In the genomic region with DNA sequence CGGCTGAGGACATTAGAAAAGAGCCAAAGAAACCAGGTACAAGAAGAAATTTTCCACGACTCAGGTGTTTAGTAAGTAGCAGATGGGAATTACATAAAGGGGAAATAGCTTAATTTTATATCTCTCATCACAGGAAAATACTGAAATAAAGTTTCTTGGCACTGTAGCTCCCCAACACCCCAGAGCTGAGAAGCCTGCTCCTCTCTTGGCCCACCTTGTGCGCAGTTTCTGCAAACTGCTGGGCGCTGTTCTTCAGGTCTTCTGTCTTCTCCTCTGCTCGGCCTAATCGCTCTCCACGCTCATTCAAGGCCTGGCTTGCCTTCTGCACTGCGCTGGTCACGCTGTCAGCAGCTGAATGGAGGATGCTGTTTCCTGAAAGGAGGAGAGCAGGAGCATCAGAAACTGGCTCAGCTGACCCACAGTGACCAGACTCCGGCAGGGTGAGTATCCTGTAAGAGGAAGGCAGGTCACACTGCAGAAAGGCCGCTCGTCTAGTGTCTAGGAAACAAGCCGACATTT, we compare ENCODE assay signal across 13 cellular contexts.
"Had no signal": no experiment of that assay in that cellular context is flagged by ENCODE, and none has a peak within 500 bp of the region (broad histone marks: within the 10 kb centered on the region; RNA-seq: fewer than 3 reads in every experiment).

No MANE protein-coding gene starts in this region.

- H3K36me3 ChIP-seq: cardiac muscle cell, neural progenitor cell had no signal

- H3K27ac ChIP-seq: cardiac muscle cell, neural progenitor cell had no signal

- H3K36me3 Mint-ChIP-seq: activated CD4-positive, alpha-beta memory T cell treated with anti-CD3 and anti-CD28 coated beads for 36 hours; activated naive CD8-positive, alpha-beta T cell treated with anti-CD3 and anti-CD28 coated beads for 36 hours; memory B cell; neural progenitor cell; type B pancreatic cell had no signal

- H3K4me1 Mint-ChIP-seq: activated naive CD8-positive, alpha-beta T cell treated with anti-CD3 and anti-CD28 coated beads for 36 hours; memory B cell had no signal

- DNase-seq: activated CD4-positive, alpha-beta memory T cell treated with anti-CD3 and anti-CD28 coated beads for 36 hours; activated gamma-delta T cell; activated naive CD8-positive, alpha-beta T cell treated with anti-CD3 and anti-CD28 coated beads for 36 hours; activated T-cell treated with anti-CD3 and anti-CD28 coated beads, Interleukin-2, amount 50 U/mL, for 4 hours; anterior cingulate cortex; effector CD4-positive, alpha-beta T cell; stimulated activated CD4-positive, alpha-beta T cell treated with anti-CD3 and anti-CD28 coated beads, Interleukin-2, amount 100 ng/mL, for 24 hours; stimulated activated naive CD4-positive, alpha-beta T cell; T-helper 9 cell had no signal

- H3K4me1 ChIP-seq: neural progenitor cell had no signal

- ATAC-seq: activated T-cell treated with anti-CD3 and anti-CD28 coated beads, Interleukin-2, amount 50 U/mL, for 4 hours had no signal

- H3K4me3 Mint-ChIP-seq: activated CD4-positive, alpha-beta memory T cell treated with anti-CD3 and anti-CD28 coated beads for 36 hours; activated naive CD8-positive, alpha-beta T cell treated with anti-CD3 and anti-CD28 coated beads for 36 hours; activated T-cell treated with anti-CD3 and anti-CD28 coated beads, Interleukin-2, amount 50 U/mL, for 4 hours; memory B cell; neural progenitor cell; type B pancreatic cell had no signal

- H3K9me3 Mint-ChIP-seq: activated CD4-positive, alpha-beta memory T cell treated with anti-CD3 and anti-CD28 coated beads for 36 hours; activated naive CD8-positive, alpha-beta T cell treated with anti-CD3 and anti-CD28 coated beads for 36 hours; activated T-cell treated with anti-CD3 and anti-CD28 coated beads, Interleukin-2, amount 50 U/mL, for 4 hours; memory B cell; neural progenitor cell; type B pancreatic cell had no signal

- H3K9ac ChIP-seq: neural progenitor cell had no signal

- H3K27ac Mint-ChIP-seq: activated CD4-positive, alpha-beta memory T cell treated with anti-CD3 and anti-CD28 coated beads for 36 hours; activated naive CD8-positive, alpha-beta T cell treated with anti-CD3 and anti-CD28 coated beads for 36 hours; memory B cell; neural progenitor cell; type B pancreatic cell had no signal

- H3K4me3 ChIP-seq: cardiac muscle cell, neural progenitor cell had no signal

- H3K27me3 ChIP-seq: neural progenitor cell had no signal

- H3K27me3 Mint-ChIP-seq: type B pancreatic cell had no signal
